In the genomic region with DNA sequence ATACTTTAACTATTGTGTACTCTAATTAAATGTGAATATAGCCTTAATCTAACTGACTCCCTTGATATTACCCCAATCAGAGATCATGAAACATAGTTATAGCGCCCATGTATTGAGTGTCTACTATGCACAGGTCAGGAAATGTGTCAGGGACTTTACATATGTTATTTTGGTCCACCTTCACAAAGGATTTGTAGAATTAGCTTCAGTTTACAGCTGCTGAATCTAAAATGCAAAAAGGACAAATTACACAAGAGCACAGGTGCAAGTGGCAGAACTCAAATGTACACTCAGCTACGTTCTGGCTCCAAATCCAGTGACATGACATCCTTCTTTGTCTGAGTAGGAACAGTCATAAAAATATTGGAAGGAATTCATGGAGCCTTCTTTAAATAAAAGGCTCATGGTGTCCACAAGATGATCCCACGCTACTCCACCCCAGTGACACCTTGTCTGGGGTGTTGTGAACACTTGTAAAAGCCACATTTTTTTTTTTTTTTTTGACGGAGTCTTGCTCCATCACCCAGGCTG, we compare ENCODE assay signal across 16 cellular contexts. TPM values are rescaled to one million over a fixed set of nuclear protein-coding genes. Genes with fewer than 3 reads are reported as not detected.
DNase-seq lines count a peak whose midpoint lies in the region; ATAC-seq and TF ChIP-seq lines count a peak whose summit lies in the region.
"Had no signal": no experiment of that assay in that cellular context is flagged by ENCODE, and none has a peak within 500 bp of the region (broad histone marks: within the 10 kb centered on the region; RNA-seq: fewer than 3 reads in every experiment).

No MANE protein-coding gene starts in this region.

- peaks cover 24% of the 10 kb centered on the region for H3K27me3 Mint-ChIP-seq in HFFc6 (ENCODE audit: insufficient read depth)

- intact Hi-C loops in psoas muscle (cut with DNase I), result no loop called here

- H3K36me3 Mint-ChIP-seq in HFFc6 (ENCODE audit: low read depth), result peaks cover 10% of the 10 kb centered on the region
- H3K36me3 Mint-ChIP-seq: CD14-positive monocyte had no signal

- H3K27ac ChIP-seq in DOHH2 (ENCODE audit: low read depth, low read length) (peak overlapping the region; percentile 92), psoas muscle (no peak overlapping the region), suprapubic skin (peak overlapping the region; percentile 48)
- H3K27ac ChIP-seq: 22Rv1, A549, BLaER1, HL-60 had no signal

- no peak for TF ChIP-seq CTCF in DOHH2 (IDR thresholded peaks at IDR 0.05; ENCODE audit: low read depth, low read length, poor library complexity, severe bottlenecking)
- TF ChIP-seq CTCF in psoas muscle (IDR thresholded peaks at IDR 0.05), result no peak
- no peak for TF ChIP-seq CTCF in suprapubic skin (IDR thresholded peaks at IDR 0.05)
- TF ChIP-seq CTCF in HFFc6 (IDR thresholded peaks at IDR 0.05), result no peak

- H3K9me3 Mint-ChIP-seq in HFFc6, result peaks cover 28% of the 10 kb centered on the region

- H3K9me2 ChIP-seq in DOHH2 (replicated peaks; ENCODE audit: control insufficient read depth, low read length), result no peaks in the 10 kb centered on the region

- 60 to 79% (median 61%) methylated on average over 4 of the region's 4 CpGs for WGBS in psoas muscle, 3 donors
- 72% methylated on average over 4 of the region's 4 CpGs for WGBS in suprapubic skin

- peaks cover 54% of the 10 kb centered on the region for H3K4me1 ChIP-seq in DOHH2 (ENCODE audit: control insufficient read depth, low read length)
- H3K4me1 ChIP-seq in psoas muscle, result no peaks in the 10 kb centered on the region
- peaks cover 28% of the 10 kb centered on the region for H3K4me1 ChIP-seq in suprapubic skin
- H3K4me1 ChIP-seq: A549, BLaER1 had no signal

- peaks cover 11% of the 10 kb centered on the region for H3K36me3 ChIP-seq in DOHH2 (ENCODE audit: control insufficient read depth, low read length)
- H3K36me3 ChIP-seq in psoas muscle (ENCODE audit: insufficient read depth in 1 of 2, low read depth in 1 of 2), result no peaks in the 10 kb centered on the region
- no peaks in the 10 kb centered on the region for H3K36me3 ChIP-seq in suprapubic skin
- H3K36me3 ChIP-seq: BLaER1 had no signal

- peak; percentile 83 for DNase-seq in NCI-H526 treated with DMSO at 0.1 percent for 48 hours (lab: John Stamatoyannopoulos, UW)
- no peak for DNase-seq in psoas muscle
- DNase-seq in suprapubic skin (ENCODE audit: low spot score in 2 of 2), result no peak
- no peak for DNase-seq in HFFc6
- DNase-seq: CD4-positive, alpha-beta memory T cell; DMS79 treated with DMSO at 0.1 percent for 48 hours; H9 had no signal

- H3K4me1 Mint-ChIP-seq in HFFc6 (ENCODE audit: low read depth), result no peaks in the 10 kb centered on the region
- H3K4me1 Mint-ChIP-seq: CD14-positive monocyte; CD4-positive, alpha-beta memory T cell had no signal

- no peak for TF ChIP-seq EP300 in suprapubic skin (IDR thresholded peaks at IDR 0.05)

- H4K20me1 ChIP-seq in DOHH2 (ENCODE audit: control insufficient read depth, insufficient read depth, low read depth, low read length), result no peaks in the 10 kb centered on the region
- H4K20me1 ChIP-seq: BLaER1 had no signal

- no peaks in the 10 kb centered on the region for H3K79me2 ChIP-seq in DOHH2 (ENCODE audit: control insufficient read depth, low read length)

- TF ChIP-seq POLR2A in suprapubic skin (IDR thresholded peaks at IDR 0.05), result no peak

- H3K27ac Mint-ChIP-seq in HFFc6, result no peak overlapping the region
- H3K27ac Mint-ChIP-seq: CD14-positive monocyte; CD4-positive, alpha-beta memory T cell; H9 had no signal

- H3K4me3 Mint-ChIP-seq in HFFc6, result no peak overlapping the region
- H3K4me3 Mint-ChIP-seq: CD14-positive monocyte; CD4-positive, alpha-beta memory T cell; H9 had no signal

- peak overlapping the region; percentile 62 for H3K4me3 ChIP-seq in DOHH2 (ENCODE audit: low read length)
- no peak overlapping the region for H3K4me3 ChIP-seq in psoas muscle
- H3K4me3 ChIP-seq in suprapubic skin, result no peak overlapping the region
- H3K4me3 ChIP-seq: A549, BLaER1, GM12878 had no signal

- ATAC-seq in psoas muscle (peak in 3 of 4 donors; percentile 25 to 90 (median 70)), GM19023 (IDR thresholded peaks at IDR 0.05; ENCODE audit: unreplicated experiment) (no peak), HG02763 (IDR thresholded peaks at IDR 0.05; ENCODE audit: unreplicated experiment) (no peak)
- ATAC-seq: GM12878 had no signal

- peaks cover 14% of the 10 kb centered on the region for H3F3A ChIP-seq in DOHH2 (ENCODE audit: control insufficient read depth, insufficient read depth)

- peak overlapping the region; percentile 86 for H3K4me2 ChIP-seq in DOHH2 (ENCODE audit: low read length)
- H3K4me2 ChIP-seq: A549, BLaER1 had no signal

- no peaks in the 10 kb centered on the region for H3K27me3 ChIP-seq in DOHH2 (ENCODE audit: control insufficient read depth, low read length)
- H3K27me3 ChIP-seq in psoas muscle (ENCODE audit: insufficient read depth in 3 of 3, low read length in 2 of 3), result no peaks in the 10 kb centered on the region
- H3K27me3 ChIP-seq in suprapubic skin, result no peaks in the 10 kb centered on the region
- H3K27me3 ChIP-seq: BLaER1 had no signal

- peaks cover 8% of the 10 kb centered on the region; the same call in 1 of the 2 replicates for H3K9me3 ChIP-seq in DOHH2 (ENCODE audit: control insufficient read depth, insufficient read depth, low read length)
- peaks cover 7% of the 10 kb centered on the region for H3K9me3 ChIP-seq in psoas muscle
- H3K9me3 ChIP-seq in suprapubic skin, result no peaks in the 10 kb centered on the region

RNA-seq across cellular contexts. Expression of a gene that starts 38.8 kb away (rescaled TPM):
- total RNA-seq in psoas muscle, result 10 to 100 TPM; 51.9 to 98.9 (median 61.5) TPM
- polyA plus RNA-seq in psoas muscle, result 10 to 100 TPM; 19.8 to 71.9 (median 40.2) TPM
- total RNA-seq in suprapubic skin, result 100 to 1,000 TPM; 144 to 230 (median 170) TPM
- total RNA-seq in HFFc6 (2021; fragmentation: NEBNext Ultra II Directional; extraction: Animal tissue kit (Norgen Biotek cat#: 25700)), result 10 to 100 TPM; 21.4 to 28.7 (median 24.4) TPM

Comparison
In these comparisons a context has a peak if more than half of its experiments do, and no peak if none do; other contexts are left out.
1. ATAC-seq: peak in psoas muscle (3 of 4); none in GM19023 (single experiment) and HG02763 (single experiment).